31 cellular contexts compared by ENCODE assay signal in genomic region chr13:24763596-24764275, GRCh38. TPM values are rescaled to one million over a fixed set of nuclear protein-coding genes. Genes with fewer than 3 reads are reported as not detected.
DNase-seq lines count a peak whose midpoint lies in the region; ATAC-seq and TF ChIP-seq lines count a peak whose summit lies in the region.
"Had no signal": no experiment of that assay in that cellular context is flagged by ENCODE, and none has a peak within 500 bp of the region (broad histone marks: within the 10 kb centered on the region; RNA-seq: fewer than 3 reads in every experiment).

Gene RNF17 (plus strand): TSS chr13:24764169. CDS start chr13:24764204, 35 bp downstream.

- H3K27ac ChIP-seq in brain microvascular endothelial cell (no peak within 1 kb of the TSS), osteoblast (ENCODE audit: low read depth, low read length) (no peak within 1 kb of the TSS)
- H3K27ac ChIP-seq: BLaER1 treated with 17β-estradiol and CSF1 and Interleukin-3, amounts not matched to agents 10 nM and 100 nM; SJCRH30 had no signal

- no peaks in the 10 kb centered on the region for H3K9me3 ChIP-seq in Caco-2
- no peaks in the 10 kb centered on the region for H3K9me3 ChIP-seq in osteoblast (ENCODE audit: low read depth, low read length)
- H3K9me3 ChIP-seq: SJCRH30 had no signal

- H3K27me3 ChIP-seq in Caco-2 (replicated peaks; ENCODE audit: control insufficient read depth, insufficient read depth, low read length) (no peaks in the 10 kb centered on the region), brain microvascular endothelial cell (replicated peaks) (no peaks in the 10 kb centered on the region), osteoblast (ENCODE audit: insufficient read depth, low read length) (no peaks in the 10 kb centered on the region)
- H3K27me3 ChIP-seq: BLaER1 treated with 17β-estradiol and CSF1 and Interleukin-3, amounts not matched to agents 10 nM and 100 nM; SJCRH30 had no signal

- in situ Hi-C loops in brain microvascular endothelial cell (cut with HindIII; ENCODE audit: low pct_ligation_motif_present, low sequenced_read_pairs) = no loop called here

- H2AFZ ChIP-seq in osteoblast (ENCODE audit: low read length) = no peak within 1 kb of the TSS
- H2AFZ ChIP-seq: GM23338 had no signal

- H3K27ac Mint-ChIP-seq in Caco-2 (ENCODE audit: unreplicated experiment) = no peak within 1 kb of the TSS
- H3K27ac Mint-ChIP-seq: CD8-positive, alpha-beta T cell; GM23338 had no signal

- DNase-seq in Caco-2 (no peak), HT1080 (ENCODE audit: low read depth) (peak; percentile 87), brain microvascular endothelial cell (no peak), osteoblast (ENCODE audit: insufficient read length, low spot score, missing footprints) (peak; percentile 38), RKO (ENCODE audit: low spot score) (no peak), CD1c-positive myeloid dendritic cell (ENCODE audit: extremely low spot score) (no peak), omental fat pad (ENCODE audit: low spot score) (no peak)
- DNase-seq: AML-193; CD8-positive, alpha-beta T cell; DMS79 treated with DMSO at 0.1 percent for 48 hours; GF-D8; HCEC 1CT; KBM-7; MV-4-11; NCI-H1105; NCI-H1436 treated with DMSO at 0.1 percent for 48 hours; NCI-H1930; NCI-H2107; NCI-H524; NCI-H748 treated with DMSO at 0.1 percent for 48 hours; NK-92 treated with Interleukin-12 subunit alpha and Interleukin-12 subunit beta, amount 100 ng/mL, for 24 hours; PC-3; SJCRH30 had no signal

- intact Hi-C loops in Caco-2 (cut with micrococcal nuclease; ENCODE audit: unreplicated experiment) = loop anchor here (5.0 kb wide), 1 partner anchor 71 kb away; no protein-coding TSS in a partner anchor

- peaks cover 8% of the 10 kb centered on the region for H3K4me1 Mint-ChIP-seq in Caco-2 (ENCODE audit: low read depth, unreplicated experiment)

- no peak within 1 kb of the TSS for H3K4me2 ChIP-seq in osteoblast (ENCODE audit: insufficient read depth, low read length)
- H3K4me2 ChIP-seq: BLaER1 treated with 17β-estradiol and CSF1 and Interleukin-3, amounts not matched to agents 10 nM and 100 nM; GM23338 had no signal

- no peaks in the 10 kb centered on the region for H3K79me2 ChIP-seq in osteoblast (ENCODE audit: insufficient read depth, low read length)

- CTCF ChIA-PET in Caco-2 (lab: Charles Lee) = no interaction called here

- ATAC-seq in GM19328 (IDR thresholded peaks at IDR 0.05; ENCODE audit: unreplicated experiment) (no peak), omental fat pad (ENCODE audit: low FRiP score) (no peak)
- ATAC-seq: CD8-positive, alpha-beta T cell; GM23338; PC-3; Right ventricle myocardium inferior; SK-N-SH treated with all-trans-retinoic acid at 6 μM for 48 hours had no signal

- BruUV-seq in Caco-2 (replicated peaks; lab: Mats Ljungman, UMichigan) = no TSS peak

- H3K36me3 Mint-ChIP-seq in Caco-2 (ENCODE audit: insufficient read depth, unreplicated experiment) = no peaks in the 10 kb centered on the region
- H3K36me3 Mint-ChIP-seq: CD8-positive, alpha-beta T cell had no signal

- H3K9me3 Mint-ChIP-seq in Caco-2 (ENCODE audit: unreplicated experiment) = no peaks in the 10 kb centered on the region
- H3K9me3 Mint-ChIP-seq: CD8-positive, alpha-beta T cell; GM23338 had no signal

- H3K36me3 ChIP-seq in Caco-2 (ENCODE audit: control insufficient read depth, insufficient read depth, low read length) (no peaks in the 10 kb centered on the region), brain microvascular endothelial cell (replicated peaks) (no peaks in the 10 kb centered on the region), osteoblast (ENCODE audit: insufficient read depth, low read length) (no peaks in the 10 kb centered on the region)
- H3K36me3 ChIP-seq: BLaER1 treated with 17β-estradiol and CSF1 and Interleukin-3, amounts not matched to agents 10 nM and 100 nM; SJCRH30 had no signal

- H3K4me1 ChIP-seq in Caco-2 (no peaks in the 10 kb centered on the region), osteoblast (ENCODE audit: insufficient read depth, low read length) (no peaks in the 10 kb centered on the region)
- H3K4me1 ChIP-seq: BLaER1 treated with 17β-estradiol and CSF1 and Interleukin-3, amounts not matched to agents 10 nM and 100 nM; SJCRH30 had no signal

- H3K27me3 Mint-ChIP-seq in Caco-2 (ENCODE audit: insufficient read depth, unreplicated experiment) = peaks cover 5% of the 10 kb centered on the region

- TF ChIP-seq CTCF in Caco-2 (IDR thresholded peaks at IDR 0.05; ENCODE audit: insufficient read depth in 1 of 2, low read depth in 1 of 2, low read length in 1 of 2, severe bottlenecking in 1 of 2, unreplicated experiment in 1 of 2) = no peak
- TF ChIP-seq CTCF in brain microvascular endothelial cell (IDR thresholded peaks at IDR 0.05; ENCODE audit: low read depth, low read length, missing control alignments) = no peak
- no peak for TF ChIP-seq CTCF in osteoblast (IDR thresholded peaks at IDR 0.05; ENCODE audit: extremely low read depth, low read depth, low read length)
- no peak for TF ChIP-seq CTCF in omental fat pad (IDR thresholded peaks at IDR 0.05)

- H4K20me1 ChIP-seq in osteoblast (ENCODE audit: insufficient read depth, low read length) = no peaks in the 10 kb centered on the region
- H4K20me1 ChIP-seq: BLaER1 treated with 17β-estradiol and CSF1 and Interleukin-3, amounts not matched to agents 10 nM and 100 nM had no signal

- H3K4me3 ChIP-seq in Caco-2 (ENCODE audit: low read depth, low read length) (no peak within 1 kb of the TSS), brain microvascular endothelial cell (ENCODE audit: low read depth, low read length) (peak within 1 kb of the TSS; percentile 16), osteoblast (ENCODE audit: insufficient read depth, low read length) (no peak within 1 kb of the TSS)
- H3K4me3 ChIP-seq: BLaER1 treated with 17β-estradiol and CSF1 and Interleukin-3, amounts not matched to agents 10 nM and 100 nM; GM23338; SJCRH30 had no signal

- POLR2A ChIA-PET in Caco-2 (lab: Charles Lee) = no interaction called here

- peak within 1 kb of the TSS; percentile 6 for H3K4me3 Mint-ChIP-seq in Caco-2 (ENCODE audit: unreplicated experiment)
- H3K4me3 Mint-ChIP-seq: CD8-positive, alpha-beta T cell; GM23338 had no signal

RNA-seq across cellular contexts. Expression of gene RNF17, which starts in this region (rescaled TPM):
- total RNA-seq in Caco-2 (2022) = 0.14 TPM in 2 replicates
- total RNA-seq in HT1080 (2014; rRNA removed; shearing (Covaris generic)) = 6.8 TPM in 2 replicates
- polyA plus RNA-seq in HT1080 (2015; cell fraction: cytosol; rRNA removed) = 5.1 and 5.5 TPM in 2 replicates
- polyA plus RNA-seq in HT1080 (2015; cell fraction: nucleus; rRNA removed) = 22.4 TPM in 2 replicates
- under 0.01 TPM in 1 of 2 replicates, not detected in the other for total RNA-seq in osteoblast
- total RNA-seq in omental fat pad = under 1 TPM in 2 of 4 donors, not detected in 2; 0.28 to 0.32 TPM
- total RNA-seq: CD8-positive, alpha-beta T cell; GM23338; LHCN-M2; MCF 10A; PC-3; Right ventricle myocardium inferior; RPMI7951; SJCRH30 had no signal

Comparison
In these comparisons a context has a peak if more than half of its experiments do, and no peak if none do; other contexts are left out.
1. Peak in DNase-seq in osteoblast; RNA of the gene not detected or under 1 TPM.